2 cellular contexts compared by ENCODE assay signal in genomic region chr1:70256664-70257063, GRCh38.
TF ChIP-seq lines count a peak whose summit lies in the region.

No MANE protein-coding gene starts in this region.

TF ChIP-seq in A549, 52 proteins besides CTCF, POLR2A, EP300 and RAD21:
- TF ChIP-seq JUNB (IDR thresholded peaks at IDR 0.05) (no peak), HOXA7 (CRISPR knock-in tag; IDR thresholded peaks at IDR 0.05) (no peak), CBX2 (IDR thresholded peaks at IDR 0.05; ENCODE audit: borderline replicate concordance, low read depth) (no peak), JUN (IDR thresholded peaks at IDR 0.05) (no peak), POLR2AphosphoS2 (conservative IDR thresholded peaks at IDR 0.05; ENCODE audit: low read length) (no peak), PHF8 (IDR thresholded peaks at IDR 0.05; ENCODE audit: borderline replicate concordance, low read depth) (no peak), RCOR1 (IDR thresholded peaks at IDR 0.05; ENCODE audit: low read depth, low read length) (no peak), CBX8 (IDR thresholded peaks at IDR 0.05) (no peak), ATOH8 (CRISPR knock-in tag; IDR thresholded peaks at IDR 0.05; ENCODE audit: low read depth) (no peak)
TF ChIP-seq in A549: peak in this region for 0.

TF ChIP-seq in HepG2, 621 proteins besides CTCF, POLR2A, EP300 and RAD21:
- no peak for TF ChIP-seq NRL (CRISPR knock-in tag; IDR thresholded peaks at IDR 0.05; ENCODE audit: borderline replicate concordance)
